Comparison of ENCODE assay signal across 7 cellular contexts in genomic region chr1:14291182-14291581, GRCh38.
DNase-seq lines count a peak whose midpoint lies in the region; TF ChIP-seq lines count a peak whose summit lies in the region.
"Not testable (repeated sequence)": the region's sequence is repeated elsewhere in the genome, so short reads cannot be mapped to it uniquely, and the experiment has no call there.

No MANE protein-coding gene starts in this region.

- DNase-seq in H7 (peak; percentile 23), NCI-H146 treated with DMSO at 0.1 percent for 48 hours (lab: John Stamatoyannopoulos, UW; ENCODE audit: unreplicated experiment) (peak; percentile 24), NCI-H345 treated with DMSO at 0.1 percent for 48 hours (lab: John Stamatoyannopoulos, UW; ENCODE audit: unreplicated experiment) (peak; percentile 36), SK-N-DZ (ENCODE audit: low spot score) (peak; percentile 23), epithelial cell of prostate (ENCODE audit: low read depth, low spot score) (peak; percentile 37), kidney tubule cell (ENCODE audit: low spot score) (peak; percentile 21), prostate gland (ENCODE audit: low spot score) (peak; percentile 54)

- H3K27ac ChIP-seq in epithelial cell of prostate, prostate gland: not testable (repeated sequence)

- TF ChIP-seq CTCF in prostate gland (IDR thresholded peaks at IDR 0.05), result not testable (repeated sequence)

- not testable (repeated sequence) for H3K4me3 ChIP-seq in H7 (ENCODE audit: insufficient read depth, low read depth, low read length); prostate gland

- not testable (repeated sequence) for H3K27me3 ChIP-seq in H7 (ENCODE audit: control insufficient read depth, insufficient read depth, low read length); prostate gland (replicated peaks; ENCODE audit: insufficient read depth)

- not testable (repeated sequence) for H3K4me1 ChIP-seq in prostate gland (replicated peaks)

- not testable (repeated sequence) for H3K9me3 ChIP-seq in prostate gland

- not testable (repeated sequence) for TF ChIP-seq POLR2A in prostate gland (IDR thresholded peaks at IDR 0.05)

- not testable (repeated sequence) for H3K36me3 ChIP-seq in H7 (replicated peaks; ENCODE audit: control insufficient read depth, insufficient read depth, low read length); prostate gland

- 24% methylated on average over 6 of the region's 6 CpGs for WGBS in prostate gland

- intact Hi-C loops in prostate gland (cut with DNase I), result not testable (repeated sequence)
